4 cellular contexts compared by ENCODE assay signal in the genomic region with DNA sequence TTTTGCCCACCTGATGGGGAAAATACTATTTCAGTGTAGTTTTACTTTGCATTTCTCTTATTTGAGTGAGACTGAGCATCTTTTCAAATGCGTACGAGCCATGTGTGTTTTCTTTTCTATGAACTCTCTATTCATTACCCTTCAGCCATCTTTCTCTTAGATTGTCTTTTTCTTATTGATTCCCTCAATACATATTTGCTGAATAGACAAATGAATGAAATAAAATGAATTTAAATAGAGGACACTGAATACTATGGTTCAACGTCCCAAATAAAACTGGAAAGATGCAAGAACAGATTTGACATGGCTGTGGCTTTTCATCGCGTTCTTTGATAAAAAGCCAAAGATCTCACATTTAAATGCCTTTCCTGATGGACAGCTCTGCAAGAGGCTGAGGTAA.
A peak's percentile ranks its signal among the peaks of the same experiment; 100 is the strongest.
TF ChIP-seq lines count a peak whose summit lies in the region.

No MANE protein-coding gene starts in this region.

TF ChIP-seq in HepG2, 621 proteins besides CTCF, POLR2A, EP300 and RAD21:
- no peak for TF ChIP-seq XRCC5 (optimal IDR thresholded peaks at IDR 0.05; ENCODE audit: low read length)
- peak; percentile 34 to 62; a peak in 3 of 4 replicates for TF ChIP-seq MAFK (conservative IDR thresholded peaks at IDR 0.05 in 1 of 2, IDR thresholded peaks at IDR 0.05 in 1 of 2; ENCODE audit: low read length in 2 of 2)
- TF ChIP-seq MAFF (IDR thresholded peaks at IDR 0.05; ENCODE audit: low read depth, low read length), result peak; percentile 29; the same call in 1 of the 2 replicates

TF ChIP-seq in A549, 52 proteins besides CTCF, POLR2A, EP300 and RAD21:
- TF ChIP-seq ZC3H11A (IDR thresholded peaks at IDR 0.05) (no peak), MAFK (IDR thresholded peaks at IDR 0.05; ENCODE audit: partially characterized antibody) (peak; percentile 71)

TF ChIP-seq in IMR-90, 13 proteins besides CTCF, POLR2A, EP300 and RAD21:
- TF ChIP-seq MAFK (IDR thresholded peaks at IDR 0.05; ENCODE audit: low read depth, low read length) (0 out of 2 replicates have a peak, but pooled peaks have one; percentile 34), BHLHE40 (IDR thresholded peaks at IDR 0.05; ENCODE audit: low read depth, low read length) (no peak)
TF ChIP-seq in IMR-90: peak in this region for 1.

TF ChIP-seq in K562, 482 proteins besides CTCF, POLR2A, EP300 and RAD21:
- TF ChIP-seq ZNF282 (CRISPR knock-in tag; IDR thresholded peaks at IDR 0.05), result no peak
- no peak for TF ChIP-seq CHD1 (IDR thresholded peaks at IDR 0.05; ENCODE audit: low read length)
- peak; percentile 32; the same call in 1 of the 2 replicates for TF ChIP-seq C11orf30 (IDR thresholded peaks at IDR 0.05; ENCODE audit: low read depth)
- TF ChIP-seq, protein P1, sequence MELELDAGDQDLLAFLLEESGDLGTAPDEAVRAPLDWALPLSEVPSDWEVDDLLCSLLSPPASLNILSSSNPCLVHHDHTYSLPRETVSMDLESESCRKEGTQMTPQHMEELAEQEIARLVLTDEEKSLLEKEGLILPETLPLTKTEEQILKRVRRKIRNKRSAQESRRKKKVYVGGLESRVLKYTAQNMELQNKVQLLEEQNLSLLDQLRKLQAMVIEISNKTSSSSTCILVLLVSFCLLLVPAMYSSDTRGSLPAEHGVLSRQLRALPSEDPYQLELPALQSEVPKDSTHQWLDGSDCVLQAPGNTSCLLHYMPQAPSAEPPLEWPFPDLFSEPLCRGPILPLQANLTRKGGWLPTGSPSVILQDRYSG (tag; conservative IDR thresholded peaks at IDR 0.05; ENCODE audit: low read depth), result no peak
- no peak for TF ChIP-seq SIRT6 (IDR thresholded peaks at IDR 0.05; ENCODE audit: low read depth, low read length)
- no peak for TF ChIP-seq KAT2B (IDR thresholded peaks at IDR 0.05; ENCODE audit: low read depth, low read length)
- peak; percentile 65 for TF ChIP-seq ZNF316 (IDR thresholded peaks at IDR 0.05)
- TF ChIP-seq, protein P2, sequence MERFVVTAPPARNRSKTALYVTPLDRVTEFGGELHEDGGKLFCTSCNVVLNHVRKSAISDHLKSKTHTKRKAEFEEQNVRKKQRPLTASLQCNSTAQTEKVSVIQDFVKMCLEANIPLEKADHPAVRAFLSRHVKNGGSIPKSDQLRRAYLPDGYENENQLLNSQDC (CRISPR knock-in tag; IDR thresholded peaks at IDR 0.05), result no peak
- TF ChIP-seq RFX7 (CRISPR knock-in tag; IDR thresholded peaks at IDR 0.05), result no peak
- TF ChIP-seq BRCA1 (IDR thresholded peaks at IDR 0.05), result no peak
- no peak for TF ChIP-seq BRCA1 (CRISPR knock-in tag; IDR thresholded peaks at IDR 0.05)
